Comparison of ENCODE assay signal across 1 cellular context in the genomic region with DNA sequence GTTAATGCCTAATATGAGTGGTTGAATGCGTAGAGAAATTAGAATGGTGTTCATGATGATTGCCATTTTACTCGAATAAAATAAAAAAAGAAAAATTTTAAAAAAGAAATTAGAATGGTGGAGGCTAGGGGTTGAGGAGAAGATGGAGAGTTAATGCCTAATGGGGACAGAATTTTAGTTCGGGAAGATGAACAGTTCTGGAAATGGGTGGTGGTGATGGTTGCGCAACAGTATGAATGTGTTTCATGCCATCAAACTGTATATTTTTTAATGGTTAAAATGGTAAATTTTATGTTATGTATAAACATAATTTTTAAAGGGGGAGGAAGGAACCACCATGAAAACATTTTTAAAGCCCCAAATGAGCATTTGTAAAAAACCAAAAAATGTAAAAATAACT.
A peak's percentile ranks its signal among the peaks of the same experiment; 100 is the strongest.
TF ChIP-seq lines count a peak whose summit lies in the region.

No MANE protein-coding gene starts in this region.

TF ChIP-seq in Ishikawa, 13 proteins besides CTCF, POLR2A, EP300 and RAD21 (continued from another document):
- TF ChIP-seq, protein P1, sequence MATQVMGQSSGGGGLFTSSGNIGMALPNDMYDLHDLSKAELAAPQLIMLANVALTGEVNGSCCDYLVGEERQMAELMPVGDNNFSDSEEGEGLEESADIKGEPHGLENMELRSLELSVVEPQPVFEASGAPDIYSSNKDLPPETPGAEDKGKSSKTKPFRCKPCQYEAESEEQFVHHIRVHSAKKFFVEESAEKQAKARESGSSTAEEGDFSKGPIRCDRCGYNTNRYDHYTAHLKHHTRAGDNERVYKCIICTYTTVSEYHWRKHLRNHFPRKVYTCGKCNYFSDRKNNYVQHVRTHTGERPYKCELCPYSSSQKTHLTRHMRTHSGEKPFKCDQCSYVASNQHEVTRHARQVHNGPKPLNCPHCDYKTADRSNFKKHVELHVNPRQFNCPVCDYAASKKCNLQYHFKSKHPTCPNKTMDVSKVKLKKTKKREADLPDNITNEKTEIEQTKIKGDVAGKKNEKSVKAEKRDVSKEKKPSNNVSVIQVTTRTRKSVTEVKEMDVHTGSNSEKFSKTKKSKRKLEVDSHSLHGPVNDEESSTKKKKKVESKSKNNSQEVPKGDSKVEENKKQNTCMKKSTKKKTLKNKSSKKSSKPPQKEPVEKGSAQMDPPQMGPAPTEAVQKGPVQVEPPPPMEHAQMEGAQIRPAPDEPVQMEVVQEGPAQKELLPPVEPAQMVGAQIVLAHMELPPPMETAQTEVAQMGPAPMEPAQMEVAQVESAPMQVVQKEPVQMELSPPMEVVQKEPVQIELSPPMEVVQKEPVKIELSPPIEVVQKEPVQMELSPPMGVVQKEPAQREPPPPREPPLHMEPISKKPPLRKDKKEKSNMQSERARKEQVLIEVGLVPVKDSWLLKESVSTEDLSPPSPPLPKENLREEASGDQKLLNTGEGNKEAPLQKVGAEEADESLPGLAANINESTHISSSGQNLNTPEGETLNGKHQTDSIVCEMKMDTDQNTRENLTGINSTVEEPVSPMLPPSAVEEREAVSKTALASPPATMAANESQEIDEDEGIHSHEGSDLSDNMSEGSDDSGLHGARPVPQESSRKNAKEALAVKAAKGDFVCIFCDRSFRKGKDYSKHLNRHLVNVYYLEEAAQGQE (IDR thresholded peaks at IDR 0.05; ENCODE audit: low read depth): no peak
- peak; percentile 84 for TF ChIP-seq CEBPB (IDR thresholded peaks at IDR 0.05)
